ENCODE assay signal across 31 cellular contexts in genomic region chr3:172310361-172310760, GRCh38.
"Had no signal": no experiment of that assay in that cellular context is flagged by ENCODE, and none has a peak within 500 bp of the region (broad histone marks: within the 10 kb centered on the region; RNA-seq: fewer than 3 reads in every experiment).

No MANE protein-coding gene starts in this region.

- H3K4me3 Mint-ChIP-seq: activated CD4-positive, alpha-beta memory T cell treated with anti-CD3 and anti-CD28 coated beads for 36 hours; activated CD4-positive, alpha-beta T cell treated with anti-CD3 and anti-CD28 coated beads, Interleukin-2, amount 10 ng/mL, durations not matched to agents 24 days and 14 days; activated T-cell treated with anti-CD3 and anti-CD28 coated beads, Interleukin-2, amount 50 U/mL, for 24 hours; effector memory CD8-positive, alpha-beta T cell; mesothelial cell of epicardium; naive B cell; stimulated activated memory B cell treated with anti-CD40 and anti-IgM and Interleukin-4, amounts not matched to agents 10 μg/mL and 1 μg/mL and 100 μg/mL, for 72 hours; stimulated activated naive CD8-positive, alpha-beta T cell treated with anti-CD3 and anti-CD28 coated beads, Interleukin-15, amount 100 ng/mL, for 72 hours; T-helper 1 cell treated with Interleukin-12 subunit alpha and Interleukin-12 subunit beta and Interleukin-4 antibody, amounts not matched to agents 30 μg/mL and 1 μg/mL, for 36 hours; type B pancreatic cell had no signal

- H3K9me3 ChIP-seq: colonic mucosa, gastrocnemius medialis, prostate gland, sigmoid colon, vagina had no signal

- H3K27ac ChIP-seq: colonic mucosa, hepatocyte, prostate gland, vagina, VCaP had no signal

- H3K27me3 Mint-ChIP-seq: activated CD4-positive, alpha-beta memory T cell treated with anti-CD3 and anti-CD28 coated beads for 36 hours; activated CD4-positive, alpha-beta T cell treated with anti-CD3 and anti-CD28 coated beads, Interleukin-2, amount 10 ng/mL, durations not matched to agents 24 days and 14 days; activated T-cell treated with anti-CD3 and anti-CD28 coated beads, Interleukin-2, amount 50 U/mL, for 24 hours; effector memory CD8-positive, alpha-beta T cell; naive B cell; stimulated activated memory B cell treated with anti-CD40 and anti-IgM and Interleukin-4, amounts not matched to agents 10 μg/mL and 1 μg/mL and 100 μg/mL, for 72 hours; stimulated activated naive CD8-positive, alpha-beta T cell treated with anti-CD3 and anti-CD28 coated beads, Interleukin-15, amount 100 ng/mL, for 72 hours; type B pancreatic cell had no signal

- DNase-seq: activated CD4-positive, alpha-beta memory T cell treated with anti-CD3 and anti-CD28 coated beads for 36 hours; activated CD4-positive, alpha-beta T cell treated with anti-CD3 and anti-CD28 coated beads, Interleukin-2, amount 10 ng/mL, durations not matched to agents 24 days and 14 days; activated CD8-positive, alpha-beta memory T cell treated with anti-CD3 and anti-CD28 coated beads, Interleukin-2, amount 50 U/mL, for 4 hours; activated gamma-delta T cell treated with Interleukin-2 at 50 U/mL for 16 hours; activated naive CD4-positive, alpha-beta T cell treated with anti-CD3 and anti-CD28 coated beads, Interleukin-2, amount 50 U/mL, for 16 hours; activated T-cell treated with anti-CD3 and anti-CD28 coated beads, Interleukin-2, amount 50 U/mL, for 24 hours; amniotic stem cell; colonic mucosa; effector memory CD8-positive, alpha-beta T cell; erythroblast; gastrocnemius medialis; left cardiac atrium; naive B cell; retina; sigmoid colon; small intestine; stimulated activated CD4-positive, alpha-beta T cell treated with anti-CD3 and anti-CD28 coated beads, Interleukin-1b, Interleukin-23, amount 100 ng/mL, for 48 hours; stimulated activated CD4-positive, alpha-beta T cell treated with anti-CD3 and anti-CD28 coated beads, Interleukin-4, amount 100 ng/mL, for 4 hours; stimulated activated CD8-positive, alpha-beta memory T cell treated with anti-CD3 and anti-CD28 coated beads, Interleukin-4, amount 100 ng/mL, for 48 hours; stimulated activated naive CD8-positive, alpha-beta T cell treated with anti-CD3 and anti-CD28 coated beads, Interleukin-15, amount 100 ng/mL, for 72 hours; substantia nigra; SW 1271; T-helper 9 cell had no signal

- H3K27me3 ChIP-seq: colonic mucosa, gastrocnemius medialis, hepatocyte, sigmoid colon, vagina had no signal

- H3K27ac Mint-ChIP-seq: activated CD4-positive, alpha-beta memory T cell treated with anti-CD3 and anti-CD28 coated beads for 36 hours; activated CD4-positive, alpha-beta T cell treated with anti-CD3 and anti-CD28 coated beads, Interleukin-2, amount 10 ng/mL, durations not matched to agents 24 days and 14 days; activated T-cell treated with anti-CD3 and anti-CD28 coated beads, Interleukin-2, amount 50 U/mL, for 24 hours; effector memory CD8-positive, alpha-beta T cell; mesothelial cell of epicardium; stimulated activated memory B cell treated with anti-CD40 and anti-IgM and Interleukin-4, amounts not matched to agents 10 μg/mL and 1 μg/mL and 100 μg/mL, for 72 hours; stimulated activated naive CD8-positive, alpha-beta T cell treated with anti-CD3 and anti-CD28 coated beads, Interleukin-15, amount 100 ng/mL, for 72 hours; T-helper 1 cell treated with Interleukin-12 subunit alpha and Interleukin-12 subunit beta and Interleukin-4 antibody, amounts not matched to agents 30 μg/mL and 1 μg/mL, for 36 hours; type B pancreatic cell had no signal

- H3K4me3 ChIP-seq: colonic mucosa, gastrocnemius medialis, hepatocyte, prostate gland, sigmoid colon, vagina had no signal

- H3K4me1 Mint-ChIP-seq: naive B cell; stimulated activated memory B cell treated with anti-CD40 and anti-IgM and Interleukin-4, amounts not matched to agents 10 μg/mL and 1 μg/mL and 100 μg/mL, for 72 hours had no signal

- ATAC-seq: effector memory CD8-positive, alpha-beta T cell; gastrocnemius medialis; left cardiac atrium; stimulated activated memory B cell treated with anti-CD40 and anti-IgM and Interleukin-4, amounts not matched to agents 10 μg/mL and 1 μg/mL and 100 μg/mL, for 72 hours; stimulated activated naive CD8-positive, alpha-beta T cell treated with anti-CD3 and anti-CD28 coated beads, Interleukin-15, amount 100 ng/mL, for 72 hours had no signal

- H3K9me3 Mint-ChIP-seq: activated CD4-positive, alpha-beta memory T cell treated with anti-CD3 and anti-CD28 coated beads for 36 hours; activated CD4-positive, alpha-beta T cell treated with anti-CD3 and anti-CD28 coated beads, Interleukin-2, amount 10 ng/mL, durations not matched to agents 24 days and 14 days; activated T-cell treated with anti-CD3 and anti-CD28 coated beads, Interleukin-2, amount 50 U/mL, for 24 hours; effector memory CD8-positive, alpha-beta T cell; mesothelial cell of epicardium; naive B cell; stimulated activated memory B cell treated with anti-CD40 and anti-IgM and Interleukin-4, amounts not matched to agents 10 μg/mL and 1 μg/mL and 100 μg/mL, for 72 hours; stimulated activated naive CD8-positive, alpha-beta T cell treated with anti-CD3 and anti-CD28 coated beads, Interleukin-15, amount 100 ng/mL, for 72 hours; T-helper 1 cell treated with Interleukin-12 subunit alpha and Interleukin-12 subunit beta and Interleukin-4 antibody, amounts not matched to agents 30 μg/mL and 1 μg/mL, for 36 hours; type B pancreatic cell had no signal
